27 cellular contexts compared by ENCODE assay signal in genomic region chrY:12688337-12688736, GRCh38. TPM values are rescaled to one million over a fixed set of nuclear protein-coding genes. Genes with fewer than 3 reads are reported as not detected.
"Had no signal": no experiment of that assay in that cellular context is flagged by ENCODE, and none has a peak within 500 bp of the region (broad histone marks: within the 10 kb centered on the region; RNA-seq: fewer than 3 reads in every experiment).

No MANE protein-coding gene starts in this region.

- H3K9me3 Mint-ChIP-seq: activated naive CD4-positive, alpha-beta T cell treated with anti-CD3 and anti-CD28 coated beads, Interleukin-2, amount 50 U/mL, for 24 hours; activated T-cell treated with anti-CD3 and anti-CD28 coated beads, Interleukin-2, amount 50 U/mL, for 4 hours; activated T-helper 17 cell treated with anti-CD3 and anti-CD28 coated beads, Interleukin-2, amount 50 U/mL, for 72 hours; endodermal cell; natural killer cell treated with Interleukin-12 subunit alpha and Interleukin-12 subunit beta and Interleukin-15 and Interleukin-18, amount 100 ng/mL, for 72 hours had no signal

- H3K4me3 ChIP-seq: breast epithelium, esophagus squamous epithelium, left lung, lower lobe of right lung, mucosa of descending colon, smooth muscle cell, testis had no signal

- H3K27ac Mint-ChIP-seq: activated CD4-positive, alpha-beta memory T cell treated with anti-CD3 and anti-CD28 coated beads for 36 hours; activated naive CD4-positive, alpha-beta T cell treated with anti-CD3 and anti-CD28 coated beads, Interleukin-2, amount 50 U/mL, for 24 hours; activated naive CD8-positive, alpha-beta T cell treated with anti-CD3 and anti-CD28 coated beads, Interleukin-2, amount 50 U/mL, for 24 hours; activated T-helper 17 cell treated with anti-CD3 and anti-CD28 coated beads, Interleukin-2, amount 50 U/mL, for 72 hours; dendritic cell treated with granulocyte-macrophage colony-stimulating factor and Interleukin-4, amounts not matched to agents 40 ng/mL and 50 ng/mL, for 4 days; endodermal cell; natural killer cell treated with Interleukin-12 subunit alpha and Interleukin-12 subunit beta and Interleukin-15 and Interleukin-18, amount 100 ng/mL, for 72 hours; progenitor cell of endocrine pancreas had no signal

- H3K27me3 Mint-ChIP-seq: activated CD4-positive, alpha-beta memory T cell treated with anti-CD3 and anti-CD28 coated beads for 36 hours; activated naive CD4-positive, alpha-beta T cell treated with anti-CD3 and anti-CD28 coated beads, Interleukin-2, amount 50 U/mL, for 24 hours; activated naive CD8-positive, alpha-beta T cell treated with anti-CD3 and anti-CD28 coated beads, Interleukin-2, amount 50 U/mL, for 24 hours; activated T-helper 17 cell treated with anti-CD3 and anti-CD28 coated beads, Interleukin-2, amount 50 U/mL, for 72 hours; dendritic cell treated with granulocyte-macrophage colony-stimulating factor and Interleukin-4, amounts not matched to agents 40 ng/mL and 50 ng/mL, for 4 days; natural killer cell treated with Interleukin-12 subunit alpha and Interleukin-12 subunit beta and Interleukin-15 and Interleukin-18, amount 100 ng/mL, for 72 hours; progenitor cell of endocrine pancreas had no signal

- H3K4me1 Mint-ChIP-seq: activated T-helper 17 cell treated with anti-CD3 and anti-CD28 coated beads, Interleukin-2, amount 50 U/mL, for 72 hours; endodermal cell had no signal

- H3K36me3 ChIP-seq: breast epithelium had no signal

- H3K27ac ChIP-seq: breast epithelium, esophagus squamous epithelium, left lung, lower lobe of right lung, testis had no signal

- H3K9me3 ChIP-seq: breast epithelium, esophagus squamous epithelium, testis had no signal

- ATAC-seq: activated CD4-positive, CD25-positive, alpha-beta regulatory T cell treated with anti-CD3 and anti-CD28 coated beads, Interleukin-2, amount 50 U/mL, for 24 hours; activated naive CD8-positive, alpha-beta T cell treated with anti-CD3 and anti-CD28 coated beads, Interleukin-2, amount 50 U/mL, for 24 hours; activated T-cell treated with anti-CD3 and anti-CD28 coated beads, Interleukin-2, amount 50 U/mL, for 4 hours; activated T-helper 17 cell treated with anti-CD3 and anti-CD28 coated beads, Interleukin-2, amount 50 U/mL, for 72 hours; left lung; lower lobe of right lung; mucosa of descending colon; natural killer cell treated with Interleukin-12 subunit alpha and Interleukin-12 subunit beta and Interleukin-15 and Interleukin-18, amount 100 ng/mL, for 72 hours had no signal

- H3K4me3 Mint-ChIP-seq: activated CD4-positive, alpha-beta memory T cell treated with anti-CD3 and anti-CD28 coated beads for 36 hours; activated naive CD4-positive, alpha-beta T cell treated with anti-CD3 and anti-CD28 coated beads, Interleukin-2, amount 50 U/mL, for 24 hours; activated naive CD8-positive, alpha-beta T cell treated with anti-CD3 and anti-CD28 coated beads, Interleukin-2, amount 50 U/mL, for 24 hours; activated T-cell treated with anti-CD3 and anti-CD28 coated beads, Interleukin-2, amount 50 U/mL, for 4 hours; activated T-helper 17 cell treated with anti-CD3 and anti-CD28 coated beads, Interleukin-2, amount 50 U/mL, for 72 hours; dendritic cell treated with granulocyte-macrophage colony-stimulating factor and Interleukin-4, amounts not matched to agents 40 ng/mL and 50 ng/mL, for 4 days; endodermal cell; natural killer cell treated with Interleukin-12 subunit alpha and Interleukin-12 subunit beta and Interleukin-15 and Interleukin-18, amount 100 ng/mL, for 72 hours had no signal

- H3K27me3 ChIP-seq: breast epithelium, esophagus squamous epithelium, left lung, testis had no signal

- H3K4me1 ChIP-seq: breast epithelium, esophagus squamous epithelium, left lung, lower lobe of right lung, testis had no signal

- DNase-seq: activated CD4-positive, alpha-beta memory T cell treated with anti-CD3 and anti-CD28 coated beads for 36 hours; activated CD4-positive, alpha-beta T cell treated with anti-CD3 and anti-CD28 coated beads for 48 hours; activated naive CD8-positive, alpha-beta T cell treated with anti-CD3 and anti-CD28 coated beads, Interleukin-2, amount 50 U/mL, for 24 hours; activated T-cell treated with anti-CD3 and anti-CD28 coated beads, Interleukin-2, amount 50 U/mL, for 4 hours; amygdala; central memory CD4-positive, alpha-beta T cell; endodermal cell; esophagus squamous epithelium; foreskin melanocyte; left lung; lower lobe of right lung; mucosa of descending colon; retina; stimulated activated CD4-positive, alpha-beta T cell treated with anti-CD3 and anti-CD28 coated beads, Interleukin-2, amount 100 ng/mL, for 24 hours; stimulated activated naive CD4-positive, alpha-beta T cell treated with Interleukin-2 at 50 U/mL for 16 hours; testis; trophoblast cell had no signal

RNA-seq across cellular contexts. Expression of gene USP9Y, which starts 12.7 kb away (rescaled TPM):
- total RNA-seq: glomerular endothelial cell, mesenteric fat pad, progenitor cell of endocrine pancreas, smooth muscle cell had no signal
